Comparison of ENCODE assay signal across 15 cellular contexts in the genomic region with DNA sequence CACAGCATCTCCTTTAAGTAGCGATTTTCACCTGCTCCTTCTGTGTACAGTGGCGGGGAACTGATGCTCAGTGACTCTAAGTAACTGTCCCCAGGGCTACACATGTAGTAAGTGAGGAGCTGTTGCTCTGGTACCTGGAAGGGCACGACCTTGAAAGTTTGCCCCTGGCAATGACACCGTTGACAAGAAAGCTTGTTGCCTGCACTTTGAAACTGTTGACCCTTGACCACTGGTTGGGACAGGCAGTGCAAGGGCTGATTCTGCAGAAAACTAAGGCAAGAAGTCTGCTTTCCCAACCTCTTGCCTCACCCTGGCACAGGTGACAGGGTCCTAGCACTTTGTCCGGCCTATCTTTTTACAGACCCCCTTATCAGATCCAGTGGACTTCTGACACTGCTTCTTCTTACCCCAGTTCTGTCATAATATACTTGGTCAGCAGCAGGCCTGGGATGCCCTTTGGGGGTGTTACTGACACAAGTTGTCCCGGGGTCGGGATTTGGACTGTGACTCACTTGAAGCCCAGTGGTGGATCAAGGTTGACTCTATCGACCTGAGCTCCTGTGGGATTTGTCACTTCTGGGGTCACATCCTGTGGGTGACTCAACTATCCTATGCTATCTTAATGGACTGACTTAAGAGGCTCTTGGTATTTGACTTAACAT. TPM values are rescaled to one million over a fixed set of nuclear protein-coding genes. Genes with fewer than 3 reads are reported as not detected.
DNase-seq lines count a peak whose midpoint lies in the region; ATAC-seq and TF ChIP-seq lines count a peak whose summit lies in the region.
"Had no signal": no experiment of that assay in that cellular context is flagged by ENCODE, and none has a peak within 500 bp of the region (broad histone marks: within the 10 kb centered on the region; RNA-seq: fewer than 3 reads in every experiment).

No MANE protein-coding gene starts in this region.

- DNase-seq in activated CD8-positive, alpha-beta memory T cell treated with anti-CD3 and anti-CD28 coated beads, Interleukin-2, amount 10 ng/mL, durations not matched to agents 7 days and 5 days: no peak
- no peak for DNase-seq in activated CD8-positive, alpha-beta memory T cell treated with anti-CD3 and anti-CD28 coated beads for 24 hours
- DNase-seq in RKO (ENCODE audit: low spot score): peak; percentile 90
- DNase-seq in immature natural killer cell: no peak
- DNase-seq in stimulated activated naive CD8-positive, alpha-beta T cell treated with anti-CD3 and anti-CD28 coated beads, Interleukin-15, amount 100 ng/mL, for 72 hours: no peak
- no peak for DNase-seq in ovary
- no peak for DNase-seq in T-cell
- DNase-seq: activated T-cell treated with anti-CD3 and anti-CD28 coated beads for 4 hours, heart left ventricle, left colon, spleen had no signal

- H3K4me3 Mint-ChIP-seq in activated CD8-positive, alpha-beta memory T cell treated with anti-CD3 and anti-CD28 coated beads, Interleukin-2, amount 10 ng/mL, durations not matched to agents 7 days and 5 days: no peak overlapping the region
- H3K4me3 Mint-ChIP-seq in immature natural killer cell (peak overlapping the region in 1 of 5 donors; percentile 25), T-cell (no peak overlapping the region)
- peak overlapping the region; percentile 14 to 19 for H3K4me3 Mint-ChIP-seq in stimulated activated naive CD8-positive, alpha-beta T cell treated with anti-CD3 and anti-CD28 coated beads, Interleukin-15, amount 100 ng/mL, for 72 hours
- H3K4me3 Mint-ChIP-seq: neural crest cell had no signal

- no peak overlapping the region for H3K4me3 ChIP-seq in ovary
- H3K4me3 ChIP-seq: heart left ventricle, SK-N-MC, spleen, thoracic aorta had no signal

- WGBS in ovary, 3 donors: 89 to 94% (median 89%) methylated on average over 8 of the region's 8 CpGs

- no peak for TF ChIP-seq CTCF in ovary (IDR thresholded peaks at IDR 0.05)

- H3K4me1 Mint-ChIP-seq in activated CD8-positive, alpha-beta memory T cell treated with anti-CD3 and anti-CD28 coated beads, Interleukin-2, amount 10 ng/mL, durations not matched to agents 7 days and 5 days: peaks cover 63% of the 10 kb centered on the region
- peaks cover 78 to 81% of the 10 kb centered on the region in 2 donors for H3K4me1 Mint-ChIP-seq in immature natural killer cell
- H3K4me1 Mint-ChIP-seq in stimulated activated naive CD8-positive, alpha-beta T cell treated with anti-CD3 and anti-CD28 coated beads, Interleukin-15, amount 100 ng/mL, for 72 hours: peaks cover 95% of the 10 kb centered on the region
- H3K4me1 Mint-ChIP-seq in T-cell: peaks cover 81 to 89% (median 87%) of the 10 kb centered on the region in 3 donors

- no peaks in the 10 kb centered on the region for H3K9me3 Mint-ChIP-seq in activated CD8-positive, alpha-beta memory T cell treated with anti-CD3 and anti-CD28 coated beads, Interleukin-2, amount 10 ng/mL, durations not matched to agents 7 days and 5 days (ENCODE audit: low read depth)
- H3K9me3 Mint-ChIP-seq in immature natural killer cell (no peaks in the 10 kb centered on the region), T-cell (no peaks in the 10 kb centered on the region)
- no peaks in the 10 kb centered on the region for H3K9me3 Mint-ChIP-seq in stimulated activated naive CD8-positive, alpha-beta T cell treated with anti-CD3 and anti-CD28 coated beads, Interleukin-15, amount 100 ng/mL, for 72 hours

- CTCF ChIA-PET in activated CD8-positive, alpha-beta memory T cell treated with anti-CD3 and anti-CD28 coated beads, Interleukin-2, amount 10 ng/mL, durations not matched to agents 7 days and 5 days (lab: Charles Lee): interaction anchor here (0.8 to 1.1 kb wide), 2 partner anchors 9 to 10 kb away, joined by 3 read pairs; no protein-coding TSS in a partner anchor
- CTCF ChIA-PET in T-cell (lab: Charles Lee): no interaction called here

- H3K9me3 ChIP-seq in ovary: no peaks in the 10 kb centered on the region
- H3K9me3 ChIP-seq: heart left ventricle, spleen, thoracic aorta had no signal

- TF ChIP-seq EP300 in ovary (IDR thresholded peaks at IDR 0.05): no peak

- no peaks in the 10 kb centered on the region for H3K27me3 Mint-ChIP-seq in activated CD8-positive, alpha-beta memory T cell treated with anti-CD3 and anti-CD28 coated beads, Interleukin-2, amount 10 ng/mL, durations not matched to agents 7 days and 5 days
- H3K27me3 Mint-ChIP-seq in immature natural killer cell (ENCODE audit: low read depth in 3 of 3): peaks cover 0 to 6% (median 5%) of the 10 kb centered on the region in 3 donors
- no peaks in the 10 kb centered on the region for H3K27me3 Mint-ChIP-seq in stimulated activated naive CD8-positive, alpha-beta T cell treated with anti-CD3 and anti-CD28 coated beads, Interleukin-15, amount 100 ng/mL, for 72 hours
- no peaks in the 10 kb centered on the region for H3K27me3 Mint-ChIP-seq in T-cell

- H3K36me3 ChIP-seq in ovary: no peaks in the 10 kb centered on the region
- H3K36me3 ChIP-seq: heart left ventricle, thoracic aorta had no signal

- H3K4me1 ChIP-seq in ovary (ENCODE audit: insufficient read depth): peaks cover 11% of the 10 kb centered on the region

- POLR2A ChIA-PET in T-cell (lab: Charles Lee): interaction anchor here in 1 of 2 donors (0.7 kb wide), 1 partner anchor 46 kb away, joined by 5 read pairs; no protein-coding TSS in a partner anchor

- no peak for TF ChIP-seq POLR2A in ovary (IDR thresholded peaks at IDR 0.05)

- peak overlapping the region; percentile 27 for H3K27ac Mint-ChIP-seq in activated CD8-positive, alpha-beta memory T cell treated with anti-CD3 and anti-CD28 coated beads, Interleukin-2, amount 10 ng/mL, durations not matched to agents 7 days and 5 days
- H3K27ac Mint-ChIP-seq in immature natural killer cell: peak overlapping the region in 4 of 6 donors; percentile 35 to 62 (median 51)
- H3K27ac Mint-ChIP-seq in stimulated activated naive CD8-positive, alpha-beta T cell treated with anti-CD3 and anti-CD28 coated beads, Interleukin-15, amount 100 ng/mL, for 72 hours: peak overlapping the region in 1 of 2 donors; percentile 39
- peak overlapping the region in 1 of 2 donors; percentile 53 for H3K27ac Mint-ChIP-seq in T-cell

- ATAC-seq in activated CD8-positive, alpha-beta memory T cell treated with anti-CD3 and anti-CD28 coated beads, Interleukin-2, amount 10 ng/mL, durations not matched to agents 7 days and 5 days: no peak
- ATAC-seq in stimulated activated naive CD8-positive, alpha-beta T cell treated with anti-CD3 and anti-CD28 coated beads, Interleukin-15, amount 100 ng/mL, for 72 hours: no peak
- ATAC-seq in GM19452 (IDR thresholded peaks at IDR 0.05; ENCODE audit: unreplicated experiment): no peak
- no peak for ATAC-seq in T-cell (replicated peaks in 1 of 4)
- ATAC-seq: left colon had no signal

- intact Hi-C loops in ovary (cut with DNase I): no loop called here

- no peak overlapping the region for H3K27ac ChIP-seq in ovary
- H3K27ac ChIP-seq: heart left ventricle, SK-N-MC, thoracic aorta had no signal

- no peaks in the 10 kb centered on the region for H3K27me3 ChIP-seq in ovary
- H3K27me3 ChIP-seq: heart left ventricle, spleen had no signal

- peaks cover 51% of the 10 kb centered on the region for H3K36me3 Mint-ChIP-seq in activated CD8-positive, alpha-beta memory T cell treated with anti-CD3 and anti-CD28 coated beads, Interleukin-2, amount 10 ng/mL, durations not matched to agents 7 days and 5 days
- peaks cover 0 to 13% (median 7%) of the 10 kb centered on the region in 3 donors for H3K36me3 Mint-ChIP-seq in immature natural killer cell
- peaks cover 39% of the 10 kb centered on the region for H3K36me3 Mint-ChIP-seq in T-cell

RNA-seq across cellular contexts. Expression of gene ACSL5, which starts 5.8 kb away (rescaled TPM):
- total RNA-seq in activated CD8-positive, alpha-beta memory T cell treated with anti-CD3 and anti-CD28 coated beads, Interleukin-2, amount 10 ng/mL, durations not matched to agents 7 days and 5 days: 10 to 100 TPM; 58.1 to 64.4 TPM
- polyA plus RNA-seq in immature natural killer cell: 10 to 100 TPM; 63.9 to 86.5 (median 78.4) TPM
- total RNA-seq in ovary: 10 to 100 TPM in 6 of 7 donors, 1 to 10 TPM in 1; 7.9 to 34.2 (median 20.6) TPM
- 10 to 100 TPM; 10.8 to 29.4 TPM for polyA plus RNA-seq in ovary
- 10 to 100 TPM; 36.0 to 48.9 (median 39.9) TPM for total RNA-seq in T-cell
- total RNA-seq: neural crest cell had no signal

Comparison
In these comparisons a context has a peak if more than half of its experiments do, and no peak if none do; other contexts are left out.
1. H3K4me3 Mint-ChIP-seq: peak in stimulated activated naive CD8-positive, alpha-beta T cell treated with anti-CD3 and anti-CD28 coated beads, Interleukin-15, amount 100 ng/mL, for 72 hours (2 of 2); none in activated CD8-positive, alpha-beta memory T cell treated with anti-CD3 and anti-CD28 coated beads, Interleukin-2, amount 10 ng/mL, durations not matched to agents 7 days and 5 days (single experiment) and T-cell (0 of 3).